1 cellular context compared by ENCODE assay signal in the genomic region with DNA sequence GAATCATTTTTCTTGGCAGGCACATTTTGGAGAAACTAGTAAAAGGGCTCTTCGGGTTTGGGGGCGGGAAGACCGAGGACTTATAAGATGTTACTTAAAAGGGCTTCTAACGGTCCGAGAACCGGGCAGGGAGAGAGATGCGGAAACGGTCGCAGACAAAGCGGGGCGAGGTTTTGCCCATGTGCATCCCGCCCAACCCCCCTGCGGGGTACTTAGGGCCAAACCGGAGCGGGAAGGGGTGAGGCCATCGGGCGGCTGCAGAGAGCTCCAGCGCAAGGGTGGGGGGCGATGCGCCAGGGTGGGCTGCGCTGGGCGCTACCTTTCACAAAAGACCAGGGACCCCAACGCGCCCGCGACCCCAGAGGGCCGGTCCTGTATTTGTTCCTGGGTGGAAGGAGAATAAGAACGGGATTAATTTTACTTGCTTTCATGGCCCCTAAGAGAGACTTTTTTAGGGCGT.
TF ChIP-seq lines count a peak whose summit lies in the region.

No MANE protein-coding gene starts in this region.

TF ChIP-seq in K562, 482 proteins besides CTCF, POLR2A, EP300 and RAD21 (continued from another document and continues in another):
- TF ChIP-seq MIER1 (IDR thresholded peaks at IDR 0.05; ENCODE audit: low read depth) (no peak), RBM22 (IDR thresholded peaks at IDR 0.05; ENCODE audit: low read depth, low read length, poor library complexity, severe bottlenecking) (peak; percentile 61), CCNT2 (IDR thresholded peaks at IDR 0.05; ENCODE audit: borderline replicate concordance, extremely low read depth, insufficient read length, low read depth, low read length) (no peak), ZNF551 (CRISPR knock-in tag; IDR thresholded peaks at IDR 0.05) (no peak), JUN (IDR thresholded peaks at IDR 0.05; ENCODE audit: borderline replicate concordance, low read depth, low read length) (no peak), JUN (CRISPR knock-in tag; IDR thresholded peaks at IDR 0.05; ENCODE audit: borderline replicate concordance) (no peak), YY1 (IDR thresholded peaks at IDR 0.05; ENCODE audit: borderline replicate concordance in 1 of 3, control insufficient read depth in 1 of 3, extremely low read depth in 1 of 3, insufficient read depth in 3 of 3, insufficient read length in 1 of 3, insufficient replicate concordance in 2 of 3, low read depth in 1 of 3, low read length in 2 of 3) (peak in 1 of 3 experiments; percentile 68), U2AF1 (optimal IDR thresholded peaks at IDR 0.05; ENCODE audit: low read depth, low read length) (no peak), NR2C2 (CRISPR knock-in tag; IDR thresholded peaks at IDR 0.05) (no peak), NR2C2 (tag; IDR thresholded peaks at IDR 0.05) (no peak; the same call in none of the 2 replicates), ZNF324 (CRISPR knock-in tag; IDR thresholded peaks at IDR 0.05) (no peak), ASH1L (IDR thresholded peaks at IDR 0.05; ENCODE audit: borderline replicate concordance, low read depth, partially characterized antibody) (no peak), ZNF347 (CRISPR knock-in tag; IDR thresholded peaks at IDR 0.05; ENCODE audit: low read depth) (0 out of 2 replicates have a peak, but pooled peaks have one; percentile 49), ARID1B (IDR thresholded peaks at IDR 0.05) (no peak), HIVEP1 (CRISPR knock-in tag; IDR thresholded peaks at IDR 0.05) (no peak), CBFA2T3 (IDR thresholded peaks at IDR 0.05) (no peak), CBX1 (IDR thresholded peaks at IDR 0.05; ENCODE audit: low read depth) (no peak), ZNF75A (CRISPR knock-in tag; IDR thresholded peaks at IDR 0.05) (no peak), ZNF140 (CRISPR knock-in tag; IDR thresholded peaks at IDR 0.05) (no peak), ZSCAN29 (IDR thresholded peaks at IDR 0.05) (0 out of 2 replicates have a peak, but pooled peaks have one; percentile 34), U2AF2 (optimal IDR thresholded peaks at IDR 0.05; ENCODE audit: low read depth, low read length) (no peak), CEBPB (tag; IDR thresholded peaks at IDR 0.05) (no peak), ZNF165 (CRISPR knock-in tag; IDR thresholded peaks at IDR 0.05; ENCODE audit: borderline replicate concordance) (no peak), TSC22D4 (tag; IDR thresholded peaks at IDR 0.05) (no peak), SRSF7 (optimal IDR thresholded peaks at IDR 0.05; ENCODE audit: low read depth, low read length) (no peak), POLR3A (IDR thresholded peaks at IDR 0.05; ENCODE audit: borderline replicate concordance, extremely low read depth, insufficient read depth, insufficient read length) (no peak), CHD1 (IDR thresholded peaks at IDR 0.05; ENCODE audit: low read length) (no peak), E2F3 (CRISPR knock-in tag; IDR thresholded peaks at IDR 0.05) (no peak), CAMTA2 (CRISPR knock-in tag; conservative IDR thresholded peaks at IDR 0.05) (no peak), SAP30 (IDR thresholded peaks at IDR 0.05; ENCODE audit: borderline replicate concordance, insufficient read depth, low read depth, low read length, poor library complexity, severe bottlenecking) (no peak), DNMT1 (IDR thresholded peaks at IDR 0.05) (no peak), ZNF133 (CRISPR knock-in tag; IDR thresholded peaks at IDR 0.05) (no peak), JUND (IDR thresholded peaks at IDR 0.05; ENCODE audit: borderline replicate concordance, low read depth, low read length) (no peak), JUND (tag; IDR thresholded peaks at IDR 0.05; ENCODE audit: borderline replicate concordance, low read depth, low read length) (no peak)
- TF ChIP-seq, protein P1, sequence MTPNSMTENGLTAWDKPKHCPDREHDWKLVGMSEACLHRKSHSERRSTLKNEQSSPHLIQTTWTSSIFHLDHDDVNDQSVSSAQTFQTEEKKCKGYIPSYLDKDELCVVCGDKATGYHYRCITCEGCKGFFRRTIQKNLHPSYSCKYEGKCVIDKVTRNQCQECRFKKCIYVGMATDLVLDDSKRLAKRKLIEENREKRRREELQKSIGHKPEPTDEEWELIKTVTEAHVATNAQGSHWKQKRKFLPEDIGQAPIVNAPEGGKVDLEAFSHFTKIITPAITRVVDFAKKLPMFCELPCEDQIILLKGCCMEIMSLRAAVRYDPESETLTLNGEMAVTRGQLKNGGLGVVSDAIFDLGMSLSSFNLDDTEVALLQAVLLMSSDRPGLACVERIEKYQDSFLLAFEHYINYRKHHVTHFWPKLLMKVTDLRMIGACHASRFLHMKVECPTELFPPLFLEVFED (CRISPR knock-in tag; conservative IDR thresholded peaks at IDR 0.05) = peak; percentile 90
- TF ChIP-seq, protein P2, sequence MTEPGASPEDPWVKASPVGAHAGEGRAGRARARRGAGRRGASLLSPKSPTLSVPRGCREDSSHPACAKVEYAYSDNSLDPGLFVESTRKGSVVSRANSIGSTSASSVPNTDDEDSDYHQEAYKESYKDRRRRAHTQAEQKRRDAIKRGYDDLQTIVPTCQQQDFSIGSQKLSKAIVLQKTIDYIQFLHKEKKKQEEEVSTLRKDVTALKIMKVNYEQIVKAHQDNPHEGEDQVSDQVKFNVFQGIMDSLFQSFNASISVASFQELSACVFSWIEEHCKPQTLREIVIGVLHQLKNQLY (CRISPR knock-in tag; conservative IDR thresholded peaks at IDR 0.05) = no peak
- TF ChIP-seq, protein P3, sequence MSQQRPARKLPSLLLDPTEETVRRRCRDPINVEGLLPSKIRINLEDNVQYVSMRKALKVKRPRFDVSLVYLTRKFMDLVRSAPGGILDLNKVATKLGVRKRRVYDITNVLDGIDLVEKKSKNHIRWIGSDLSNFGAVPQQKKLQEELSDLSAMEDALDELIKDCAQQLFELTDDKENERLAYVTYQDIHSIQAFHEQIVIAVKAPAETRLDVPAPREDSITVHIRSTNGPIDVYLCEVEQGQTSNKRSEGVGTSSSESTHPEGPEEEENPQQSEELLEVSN (IDR thresholded peaks at IDR 0.05; ENCODE audit: borderline replicate concordance in 1 of 2, extremely low read depth in 1 of 2, insufficient read depth in 1 of 2, insufficient read length in 1 of 2, low read depth in 1 of 2, low read length in 1 of 2, poor library complexity in 1 of 2, severe bottlenecking in 1 of 2) = peak; percentile 46 to 83
- TF ChIP-seq, protein P4, sequence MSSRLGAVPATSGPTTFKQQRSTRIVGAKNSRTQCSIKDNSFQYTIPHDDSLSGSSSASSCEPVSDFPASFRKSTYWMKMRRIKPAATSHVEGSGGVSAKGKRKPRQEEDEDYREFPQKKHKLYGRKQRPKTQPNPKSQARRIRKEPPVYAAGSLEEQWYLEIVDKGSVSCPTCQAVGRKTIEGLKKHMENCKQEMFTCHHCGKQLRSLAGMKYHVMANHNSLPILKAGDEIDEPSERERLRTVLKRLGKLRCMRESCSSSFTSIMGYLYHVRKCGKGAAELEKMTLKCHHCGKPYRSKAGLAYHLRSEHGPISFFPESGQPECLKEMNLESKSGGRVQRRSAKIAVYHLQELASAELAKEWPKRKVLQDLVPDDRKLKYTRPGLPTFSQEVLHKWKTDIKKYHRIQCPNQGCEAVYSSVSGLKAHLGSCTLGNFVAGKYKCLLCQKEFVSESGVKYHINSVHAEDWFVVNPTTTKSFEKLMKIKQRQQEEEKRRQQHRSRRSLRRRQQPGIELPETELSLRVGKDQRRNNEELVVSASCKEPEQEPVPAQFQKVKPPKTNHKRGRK (tag; IDR thresholded peaks at IDR 0.05) = no peak
- TF ChIP-seq, protein P5, sequence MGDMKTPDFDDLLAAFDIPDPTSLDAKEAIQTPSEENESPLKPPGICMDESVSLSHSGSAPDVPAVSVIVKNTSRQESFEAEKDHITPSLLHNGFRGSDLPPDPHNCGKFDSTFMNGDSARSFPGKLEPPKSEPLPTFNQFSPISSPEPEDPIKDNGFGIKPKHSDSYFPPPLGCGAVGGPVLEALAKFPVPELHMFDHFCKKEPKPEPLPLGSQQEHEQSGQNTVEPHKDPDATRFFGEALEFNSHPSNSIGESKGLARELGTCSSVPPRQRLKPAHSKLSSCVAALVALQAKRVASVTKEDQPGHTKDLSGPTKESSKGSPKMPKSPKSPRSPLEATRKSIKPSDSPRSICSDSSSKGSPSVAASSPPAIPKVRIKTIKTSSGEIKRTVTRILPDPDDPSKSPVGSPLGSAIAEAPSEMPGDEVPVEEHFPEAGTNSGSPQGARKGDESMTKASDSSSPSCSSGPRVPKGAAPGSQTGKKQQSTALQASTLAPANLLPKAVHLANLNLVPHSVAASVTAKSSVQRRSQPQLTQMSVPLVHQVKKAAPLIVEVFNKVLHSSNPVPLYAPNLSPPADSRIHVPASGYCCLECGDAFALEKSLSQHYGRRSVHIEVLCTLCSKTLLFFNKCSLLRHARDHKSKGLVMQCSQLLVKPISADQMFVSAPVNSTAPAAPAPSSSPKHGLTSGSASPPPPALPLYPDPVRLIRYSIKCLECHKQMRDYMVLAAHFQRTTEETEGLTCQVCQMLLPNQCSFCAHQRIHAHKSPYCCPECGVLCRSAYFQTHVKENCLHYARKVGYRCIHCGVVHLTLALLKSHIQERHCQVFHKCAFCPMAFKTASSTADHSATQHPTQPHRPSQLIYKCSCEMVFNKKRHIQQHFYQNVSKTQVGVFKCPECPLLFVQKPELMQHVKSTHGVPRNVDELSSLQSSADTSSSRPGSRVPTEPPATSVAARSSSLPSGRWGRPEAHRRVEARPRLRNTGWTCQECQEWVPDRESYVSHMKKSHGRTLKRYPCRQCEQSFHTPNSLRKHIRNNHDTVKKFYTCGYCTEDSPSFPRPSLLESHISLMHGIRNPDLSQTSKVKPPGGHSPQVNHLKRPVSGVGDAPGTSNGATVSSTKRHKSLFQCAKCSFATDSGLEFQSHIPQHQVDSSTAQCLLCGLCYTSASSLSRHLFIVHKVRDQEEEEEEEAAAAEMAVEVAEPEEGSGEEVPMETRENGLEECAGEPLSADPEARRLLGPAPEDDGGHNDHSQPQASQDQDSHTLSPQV (IDR thresholded peaks at IDR 0.05) = 0 out of 2 replicates have a peak, but pooled peaks have one; percentile 36
- TF ChIP-seq, protein P6, sequence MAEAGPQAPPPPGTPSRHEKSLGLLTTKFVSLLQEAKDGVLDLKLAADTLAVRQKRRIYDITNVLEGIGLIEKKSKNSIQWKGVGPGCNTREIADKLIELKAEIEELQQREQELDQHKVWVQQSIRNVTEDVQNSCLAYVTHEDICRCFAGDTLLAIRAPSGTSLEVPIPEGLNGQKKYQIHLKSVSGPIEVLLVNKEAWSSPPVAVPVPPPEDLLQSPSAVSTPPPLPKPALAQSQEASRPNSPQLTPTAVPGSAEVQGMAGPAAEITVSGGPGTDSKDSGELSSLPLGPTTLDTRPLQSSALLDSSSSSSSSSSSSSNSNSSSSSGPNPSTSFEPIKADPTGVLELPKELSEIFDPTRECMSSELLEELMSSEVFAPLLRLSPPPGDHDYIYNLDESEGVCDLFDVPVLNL (CRISPR knock-in tag; IDR thresholded peaks at IDR 0.05; ENCODE audit: low read depth) = no peak
